ENCODE assay signal across 8 cellular contexts in genomic region chr3:150546226-150547044, GRCh38. TPM values are rescaled to one million over a fixed set of nuclear protein-coding genes. Genes with fewer than 3 reads are reported as not detected.
A peak's percentile ranks its signal among the peaks of the same experiment; 100 is the strongest.
DNase-seq lines count a peak whose midpoint lies in the region; ATAC-seq and TF ChIP-seq lines count a peak whose summit lies in the region.

Gene EIF2A, plus strand, starts transcription at chr3:150546787. Its CDS starts 16 bp downstream, at chr3:150546803.
Gene SERP1, minus strand, starts transcription at chr3:150546496. Its CDS starts 361 bp downstream, at chr3:150546135.

- peak within 1 kb of the TSS; percentile 97 for H3K27ac Mint-ChIP-seq in natural killer cell

- no peaks in the 10 kb centered on the region for H3K27me3 Mint-ChIP-seq in natural killer cell (ENCODE audit: low read depth in 2 of 2)

- DNase-seq in ELF-1 (ENCODE audit: low read depth, low spot score), result peak; percentile 99
- DNase-seq in H7, result peak; percentile 91
- peak; percentile 100 for DNase-seq in M059J (ENCODE audit: low read depth)
- peak; percentile 97 to 98 for DNase-seq in SHP77 (lab: John Stamatoyannopoulos, UW)
- peak; percentile 99 for DNase-seq in activated effector memory CD4-positive, alpha-beta T cell treated with Interleukin-2 at 50 U/mL for 16 hours
- peak; percentile 99 for DNase-seq in fibroblast of peridontal ligament (ENCODE audit: extremely low read depth)
- peak; percentile 99 for DNase-seq in natural killer cell
- DNase-seq in stimulated activated naive CD4-positive, alpha-beta T cell treated with Interleukin-2 at 50 U/mL for 16 hours (lab: John Stamatoyannopoulos, UW), result peak; percentile 98

- no peaks in the 10 kb centered on the region for H3K36me3 Mint-ChIP-seq in natural killer cell

- intact Hi-C loops in natural killer cell (cut with micrococcal nuclease), result loop anchor here (1.0 kb wide), 4 partner anchors 57 to 216 kb away; partner anchors contain the start of genes ERICH6, SELENOT and TSC22D2

- H3K9me3 Mint-ChIP-seq in natural killer cell, result no peaks in the 10 kb centered on the region

- H3K4me1 Mint-ChIP-seq in natural killer cell, result peaks cover 61 to 69% of the 10 kb centered on the region in 2 donors

- H3K4me3 ChIP-seq in H7 (ENCODE audit: insufficient read depth, low read depth, low read length), result peak within 1 kb of the TSS; percentile 95

- H3K27me3 ChIP-seq in H7 (ENCODE audit: control insufficient read depth, insufficient read depth, low read length), result no peaks in the 10 kb centered on the region

- peak within 1 kb of the TSS; percentile 96 for H3K4me3 Mint-ChIP-seq in natural killer cell

- no peak for TF ChIP-seq CTCF in natural killer cell (IDR thresholded peaks at IDR 0.05)

- peak; percentile 87 to 97 (median 88) for ATAC-seq in natural killer cell

- H3K36me3 ChIP-seq in H7 (replicated peaks; ENCODE audit: control insufficient read depth, insufficient read depth, low read length), result peaks cover 7% of the 10 kb centered on the region

RNA-seq across cellular contexts. Expression of gene EIF2A, which starts in this region (rescaled TPM):
- 81.3 and 141 TPM in 2 replicates for total RNA-seq in H7 (2014; rRNA removed; shearing (Covaris generic))
- 227 and 268 TPM in 2 replicates for total RNA-seq in M059J (2014; rRNA removed; shearing (Covaris generic))
- 100 to 1,000 TPM; 102 to 124 (median 108) TPM for total RNA-seq in natural killer cell

RNA-seq across cellular contexts. Expression of gene SERP1, which starts in this region (rescaled TPM):
- total RNA-seq in H7 (2014; rRNA removed; shearing (Covaris generic)), result 133 and 143 TPM in 2 replicates
- 278 and 294 TPM in 2 replicates for total RNA-seq in M059J (2014; rRNA removed; shearing (Covaris generic))
- 100 to 1,000 TPM in 1 of 3 donors, 10 to 100 TPM in 2; 91.1 to 106 (median 94.9) TPM for total RNA-seq in natural killer cell

Comparison
In these comparisons a context has a peak if more than half of its experiments do, and no peak if none do; other contexts are left out.
1. Peak in every context shown above with its lines: DNase-seq, ATAC-seq and H3K4me3 ChIP-seq.